9 cellular contexts compared by ENCODE assay signal in the genomic region with DNA sequence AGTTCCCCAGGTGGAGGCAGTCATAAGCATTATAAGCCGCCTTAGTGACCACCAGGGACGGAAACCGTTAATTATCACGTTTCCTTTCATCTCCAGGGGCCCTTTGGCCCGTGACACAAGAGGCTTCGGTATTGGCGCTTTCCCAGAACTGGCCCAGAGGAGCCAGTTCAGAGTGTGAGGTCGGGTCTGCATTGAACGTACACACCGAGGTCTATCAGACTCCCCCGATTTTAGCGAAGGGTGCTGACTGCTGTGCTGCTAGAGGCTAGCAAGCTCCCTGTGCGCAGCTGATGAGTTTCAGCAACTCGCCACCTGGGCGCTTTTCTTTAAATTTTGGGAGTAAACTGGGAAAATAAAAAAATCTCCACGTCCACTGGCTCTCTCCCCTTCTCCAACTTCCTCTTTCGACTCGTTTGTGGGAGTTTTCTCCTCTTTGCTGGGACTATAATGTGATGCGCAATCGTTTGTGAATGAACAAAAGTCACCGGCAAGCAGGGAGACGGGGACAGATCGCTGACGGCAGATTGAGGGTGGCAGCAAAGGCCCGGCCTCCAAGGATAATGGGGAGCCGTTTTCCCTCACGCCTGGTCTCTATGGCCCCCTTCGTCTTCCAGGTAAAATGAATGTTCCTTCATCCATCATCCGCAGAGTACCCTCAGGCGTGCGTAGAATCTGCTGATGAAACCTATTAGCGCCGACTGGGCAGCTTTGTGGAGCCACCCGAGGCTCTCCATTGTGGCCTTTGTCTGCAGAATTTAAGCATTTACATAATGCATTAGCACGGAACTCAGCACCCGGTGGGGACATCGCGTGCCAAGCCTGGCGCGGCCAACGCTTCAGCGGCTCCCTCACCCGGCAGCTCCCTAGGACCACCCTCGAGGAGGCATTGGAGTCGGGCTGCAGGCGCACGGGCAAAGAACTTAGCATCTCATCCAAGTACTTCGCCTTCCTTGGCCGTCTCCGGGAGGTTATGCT. TPM values are rescaled to one million over a fixed set of nuclear protein-coding genes. Genes with fewer than 3 reads are reported as not detected.
A peak's percentile ranks its signal among the peaks of the same experiment; 100 is the strongest.
DNase-seq lines count a peak whose midpoint lies in the region; ATAC-seq and TF ChIP-seq lines count a peak whose summit lies in the region.
"Had no signal": no experiment of that assay in that cellular context is flagged by ENCODE, and none has a peak within 500 bp of the region (broad histone marks: within the 10 kb centered on the region; RNA-seq: fewer than 3 reads in every experiment).

No MANE protein-coding gene starts in this region.

- H3K36me3 ChIP-seq in mesendoderm (ENCODE audit: control insufficient read depth, insufficient read depth, low read length) (no peaks in the 10 kb centered on the region), testis (ENCODE audit: low read depth, missing control alignments) (no peaks in the 10 kb centered on the region)

- no peak overlapping the region for H3K27ac ChIP-seq in coronary artery
- no peak overlapping the region for H3K27ac ChIP-seq in mesendoderm (ENCODE audit: low read depth, low read length)
- no peak overlapping the region for H3K27ac ChIP-seq in testis

- no peak overlapping the region for H2AK5ac ChIP-seq in mesendoderm (ENCODE audit: low read length)

- H3K27ac Mint-ChIP-seq in activated T-cell treated with anti-CD3 and anti-CD28 coated beads, Interleukin-2, amount 50 U/mL, for 24 hours, result no peak overlapping the region

- DNase-seq in activated T-cell treated with anti-CD3 and anti-CD28 coated beads, Interleukin-2, amount 50 U/mL, for 24 hours, result peak; percentile 31
- no peak for DNase-seq in activated T-cell treated with anti-CD3 and anti-CD28 coated beads, Interleukin-2, amount 50 U/mL, for 4 hours
- DNase-seq in coronary artery (ENCODE audit: low spot score), result no peak
- peak; percentile 63 for DNase-seq in mesendoderm
- peak; percentile 16 for DNase-seq in testis
- DNase-seq in A172 (ENCODE audit: low spot score), result no peak
- no peak for DNase-seq in NCI-H1417 treated with DMSO at 0.1 percent for 48 hours (lab: John Stamatoyannopoulos, UW)

- H3K23ac ChIP-seq in mesendoderm (ENCODE audit: low read length), result no peak overlapping the region

- H3K4me1 ChIP-seq in mesendoderm (ENCODE audit: control insufficient read depth, low read depth, low read length), result peaks cover 13% of the 10 kb centered on the region
- peaks cover 7% of the 10 kb centered on the region for H3K4me1 ChIP-seq in testis

- no peak overlapping the region for H3K9ac ChIP-seq in mesendoderm (ENCODE audit: low read length)

- H3K18ac ChIP-seq in mesendoderm (ENCODE audit: low read length), result no peak overlapping the region

- intact Hi-C loops in testis (cut with DNase I; ENCODE audit: low total_unique reads), result no loop called here

- H3K27me3 ChIP-seq in mesendoderm (ENCODE audit: insufficient read depth, low read length, poor library complexity) (peaks cover 19% of the 10 kb centered on the region), testis (no peaks in the 10 kb centered on the region)

- H4K8ac ChIP-seq in mesendoderm (ENCODE audit: low read depth, low read length), result no peak overlapping the region

- TF ChIP-seq CTCF in coronary artery (IDR thresholded peaks at IDR 0.05) (no peak), testis (IDR thresholded peaks at IDR 0.05) (no peak)

- peak overlapping the region; percentile 18 for H3K4me3 Mint-ChIP-seq in activated T-cell treated with anti-CD3 and anti-CD28 coated beads, Interleukin-2, amount 50 U/mL, for 24 hours
- H3K4me3 Mint-ChIP-seq in activated T-cell treated with anti-CD3 and anti-CD28 coated beads, Interleukin-2, amount 50 U/mL, for 4 hours, result no peak overlapping the region

- H3K4me1 Mint-ChIP-seq in activated T-cell treated with anti-CD3 and anti-CD28 coated beads, Interleukin-2, amount 50 U/mL, for 24 hours (ENCODE audit: low read depth), result peaks cover 23% of the 10 kb centered on the region
- H3K4me1 Mint-ChIP-seq in activated T-cell treated with anti-CD3 and anti-CD28 coated beads, Interleukin-2, amount 50 U/mL, for 4 hours (ENCODE audit: low read depth), result peaks cover 16% of the 10 kb centered on the region

- H3K79me1 ChIP-seq in mesendoderm (ENCODE audit: low read length), result no peaks in the 10 kb centered on the region

- H3K9me3 ChIP-seq in testis, result no peaks in the 10 kb centered on the region

- H4K5ac ChIP-seq in mesendoderm (ENCODE audit: low read length), result no peak overlapping the region

- no peak overlapping the region for H2BK5ac ChIP-seq in mesendoderm (ENCODE audit: low read length)

- H2BK120ac ChIP-seq in mesendoderm (ENCODE audit: low read depth, low read length), result no peak overlapping the region

- H3K4ac ChIP-seq in mesendoderm (ENCODE audit: low read depth, low read length), result no peak overlapping the region

- no peak for TF ChIP-seq POLR2A in testis (IDR thresholded peaks at IDR 0.05)

- WGBS in mesendoderm (ENCODE audit: extremely low coverage, insufficient coverage, low lambda C conversion rate), result no CpG with 5 or more reads among the region's 50 CpGs
- 1 to 2% methylated on average over 50 of the region's 50 CpGs for WGBS in testis, 2 donors

- H3K4me2 ChIP-seq in mesendoderm (ENCODE audit: low read length), result peak overlapping the region; percentile 48

- H3K36me3 Mint-ChIP-seq in activated T-cell treated with anti-CD3 and anti-CD28 coated beads, Interleukin-2, amount 50 U/mL, for 24 hours (ENCODE audit: low read depth), result no peaks in the 10 kb centered on the region
- H3K36me3 Mint-ChIP-seq in activated T-cell treated with anti-CD3 and anti-CD28 coated beads, Interleukin-2, amount 50 U/mL, for 4 hours (ENCODE audit: insufficient read depth), result no peaks in the 10 kb centered on the region

- H3K4me3 ChIP-seq in coronary artery (peak overlapping the region; percentile 73), mesendoderm (ENCODE audit: low read length) (no peak overlapping the region), testis (peak overlapping the region; percentile 18 to 69)

- H3K79me2 ChIP-seq in mesendoderm (ENCODE audit: control insufficient read depth, insufficient read depth, low read length), result no peaks in the 10 kb centered on the region

- no peaks in the 10 kb centered on the region for H3K9me3 Mint-ChIP-seq in activated T-cell treated with anti-CD3 and anti-CD28 coated beads, Interleukin-2, amount 50 U/mL, for 24 hours
- no peaks in the 10 kb centered on the region for H3K9me3 Mint-ChIP-seq in activated T-cell treated with anti-CD3 and anti-CD28 coated beads, Interleukin-2, amount 50 U/mL, for 4 hours

- H3K56ac ChIP-seq in mesendoderm (ENCODE audit: low read length), result peak overlapping the region; percentile 18

- peaks cover 70% of the 10 kb centered on the region for H3K27me3 Mint-ChIP-seq in activated T-cell treated with anti-CD3 and anti-CD28 coated beads, Interleukin-2, amount 50 U/mL, for 24 hours
- H3K27me3 Mint-ChIP-seq in activated T-cell treated with anti-CD3 and anti-CD28 coated beads, Interleukin-2, amount 50 U/mL, for 4 hours (ENCODE audit: low read depth), result peaks cover 58% of the 10 kb centered on the region

- H2BK15ac ChIP-seq in mesendoderm (replicated peaks; ENCODE audit: low read depth), result no peak overlapping the region

- no peak for ATAC-seq in activated T-cell treated with anti-CD3 and anti-CD28 coated beads, Interleukin-2, amount 50 U/mL, for 4 hours
- no peak for ATAC-seq in HG03457 (IDR thresholded peaks at IDR 0.05; ENCODE audit: unreplicated experiment)

RNA-seq across cellular contexts. Expression of a gene that starts 1.6 kb away (rescaled TPM):
- not detected for total RNA-seq in activated T-cell treated with anti-CD3 and anti-CD28 coated beads, Interleukin-2, amount 50 U/mL, for 4 hours
- 1.5 TPM for polyA plus RNA-seq in mesendoderm (2013, experiment 1 of 2)
- 1.4 TPM for polyA plus RNA-seq in mesendoderm (2013, experiment 2 of 2)
- 1 to 10 TPM; 4.6 to 6.6 TPM for total RNA-seq in testis
- 6.9 TPM for polyA plus RNA-seq in testis (ENCODE audit: insufficient read depth, low read depth, low replicate concordance)
- total RNA-seq in A172 (2014; rRNA removed; shearing (Covaris generic)), result not detected in 2 replicates
- polyA plus RNA-seq: BJ had no signal

RNA-seq across cellular contexts. Expression of a gene that starts 38.9 kb away (rescaled TPM):
- not detected for total RNA-seq in activated T-cell treated with anti-CD3 and anti-CD28 coated beads, Interleukin-2, amount 50 U/mL, for 4 hours
- 0.14 TPM for polyA plus RNA-seq in mesendoderm (2013, experiment 1 of 2)
- 0.22 TPM for polyA plus RNA-seq in mesendoderm (2013, experiment 2 of 2)
- 10 to 100 TPM; 27.3 to 46.2 TPM for total RNA-seq in testis
- polyA plus RNA-seq in testis (ENCODE audit: insufficient read depth, low read depth, low replicate concordance), result 42.0 TPM
- not detected in 2 replicates for total RNA-seq in A172 (2014; rRNA removed; shearing (Covaris generic))
- polyA plus RNA-seq: BJ had no signal

Comparison
In these comparisons a context has a peak if more than half of its experiments do, and no peak if none do; other contexts are left out.
1. DNase-seq: peak in activated T-cell treated with anti-CD3 and anti-CD28 coated beads, Interleukin-2, amount 50 U/mL, for 24 hours (single experiment), mesendoderm (single experiment) and testis (single experiment); none in activated T-cell treated with anti-CD3 and anti-CD28 coated beads, Interleukin-2, amount 50 U/mL, for 4 hours (single experiment), coronary artery (single experiment), A172 (single experiment) and NCI-H1417 treated with DMSO at 0.1 percent for 48 hours (single experiment).
2. RNA of a gene that starts 38.9 kb away (total RNA-seq): 27.3 to 46.2 TPM in testis; not detected in activated T-cell treated with anti-CD3 and anti-CD28 coated beads, Interleukin-2, amount 50 U/mL, for 4 hours and not detected in A172; every median in the first group is over 10 times any median in the second.